ENCODE assay signal across 1 cellular context in the genomic region with DNA sequence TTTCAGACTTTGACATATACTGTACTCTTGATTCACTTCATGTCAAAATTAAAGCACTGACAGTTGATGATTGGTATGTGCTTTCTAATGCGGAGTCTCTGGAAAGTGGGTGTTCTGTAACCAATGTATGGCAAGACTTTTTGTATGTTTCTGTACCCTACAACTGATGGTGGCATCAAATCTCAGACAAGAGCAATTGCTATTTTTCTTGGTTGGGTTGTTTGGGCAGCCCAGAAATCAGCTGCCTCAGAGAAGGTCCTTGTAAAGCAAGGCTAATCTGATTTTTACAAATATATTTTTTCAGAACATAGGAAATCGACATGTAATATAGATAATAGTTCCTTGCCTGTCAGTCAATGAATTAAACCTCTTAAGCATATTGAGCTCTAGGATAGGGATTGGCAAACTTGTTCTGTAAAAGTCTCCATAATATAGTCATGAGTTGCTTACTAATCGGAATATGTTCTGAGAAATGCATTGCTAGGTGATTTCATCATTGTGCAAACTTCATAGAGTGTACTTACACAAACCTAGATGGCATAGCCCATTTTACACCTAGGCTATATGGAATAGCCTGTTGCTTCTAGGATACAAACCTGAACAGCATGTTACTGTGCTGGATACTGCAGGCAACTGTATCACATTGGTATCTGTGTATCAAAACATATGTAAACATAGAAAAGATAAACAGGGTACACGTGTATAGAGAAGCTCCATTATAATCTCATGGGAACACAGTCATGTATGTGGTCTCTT.
TF ChIP-seq lines count a peak whose summit lies in the region.

No MANE protein-coding gene starts in this region.

TF ChIP-seq in K562, 482 proteins besides CTCF, POLR2A, EP300 and RAD21 (continued from another document):
- TF ChIP-seq, protein P1, sequence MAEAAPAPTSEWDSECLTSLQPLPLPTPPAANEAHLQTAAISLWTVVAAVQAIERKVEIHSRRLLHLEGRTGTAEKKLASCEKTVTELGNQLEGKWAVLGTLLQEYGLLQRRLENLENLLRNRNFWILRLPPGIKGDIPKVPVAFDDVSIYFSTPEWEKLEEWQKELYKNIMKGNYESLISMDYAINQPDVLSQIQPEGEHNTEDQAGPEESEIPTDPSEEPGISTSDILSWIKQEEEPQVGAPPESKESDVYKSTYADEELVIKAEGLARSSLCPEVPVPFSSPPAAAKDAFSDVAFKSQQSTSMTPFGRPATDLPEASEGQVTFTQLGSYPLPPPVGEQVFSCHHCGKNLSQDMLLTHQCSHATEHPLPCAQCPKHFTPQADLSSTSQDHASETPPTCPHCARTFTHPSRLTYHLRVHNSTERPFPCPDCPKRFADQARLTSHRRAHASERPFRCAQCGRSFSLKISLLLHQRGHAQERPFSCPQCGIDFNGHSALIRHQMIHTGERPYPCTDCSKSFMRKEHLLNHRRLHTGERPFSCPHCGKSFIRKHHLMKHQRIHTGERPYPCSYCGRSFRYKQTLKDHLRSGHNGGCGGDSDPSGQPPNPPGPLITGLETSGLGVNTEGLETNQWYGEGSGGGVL (CRISPR knock-in tag; IDR thresholded peaks at IDR 0.05) = no peak
- TF ChIP-seq, protein P2, sequence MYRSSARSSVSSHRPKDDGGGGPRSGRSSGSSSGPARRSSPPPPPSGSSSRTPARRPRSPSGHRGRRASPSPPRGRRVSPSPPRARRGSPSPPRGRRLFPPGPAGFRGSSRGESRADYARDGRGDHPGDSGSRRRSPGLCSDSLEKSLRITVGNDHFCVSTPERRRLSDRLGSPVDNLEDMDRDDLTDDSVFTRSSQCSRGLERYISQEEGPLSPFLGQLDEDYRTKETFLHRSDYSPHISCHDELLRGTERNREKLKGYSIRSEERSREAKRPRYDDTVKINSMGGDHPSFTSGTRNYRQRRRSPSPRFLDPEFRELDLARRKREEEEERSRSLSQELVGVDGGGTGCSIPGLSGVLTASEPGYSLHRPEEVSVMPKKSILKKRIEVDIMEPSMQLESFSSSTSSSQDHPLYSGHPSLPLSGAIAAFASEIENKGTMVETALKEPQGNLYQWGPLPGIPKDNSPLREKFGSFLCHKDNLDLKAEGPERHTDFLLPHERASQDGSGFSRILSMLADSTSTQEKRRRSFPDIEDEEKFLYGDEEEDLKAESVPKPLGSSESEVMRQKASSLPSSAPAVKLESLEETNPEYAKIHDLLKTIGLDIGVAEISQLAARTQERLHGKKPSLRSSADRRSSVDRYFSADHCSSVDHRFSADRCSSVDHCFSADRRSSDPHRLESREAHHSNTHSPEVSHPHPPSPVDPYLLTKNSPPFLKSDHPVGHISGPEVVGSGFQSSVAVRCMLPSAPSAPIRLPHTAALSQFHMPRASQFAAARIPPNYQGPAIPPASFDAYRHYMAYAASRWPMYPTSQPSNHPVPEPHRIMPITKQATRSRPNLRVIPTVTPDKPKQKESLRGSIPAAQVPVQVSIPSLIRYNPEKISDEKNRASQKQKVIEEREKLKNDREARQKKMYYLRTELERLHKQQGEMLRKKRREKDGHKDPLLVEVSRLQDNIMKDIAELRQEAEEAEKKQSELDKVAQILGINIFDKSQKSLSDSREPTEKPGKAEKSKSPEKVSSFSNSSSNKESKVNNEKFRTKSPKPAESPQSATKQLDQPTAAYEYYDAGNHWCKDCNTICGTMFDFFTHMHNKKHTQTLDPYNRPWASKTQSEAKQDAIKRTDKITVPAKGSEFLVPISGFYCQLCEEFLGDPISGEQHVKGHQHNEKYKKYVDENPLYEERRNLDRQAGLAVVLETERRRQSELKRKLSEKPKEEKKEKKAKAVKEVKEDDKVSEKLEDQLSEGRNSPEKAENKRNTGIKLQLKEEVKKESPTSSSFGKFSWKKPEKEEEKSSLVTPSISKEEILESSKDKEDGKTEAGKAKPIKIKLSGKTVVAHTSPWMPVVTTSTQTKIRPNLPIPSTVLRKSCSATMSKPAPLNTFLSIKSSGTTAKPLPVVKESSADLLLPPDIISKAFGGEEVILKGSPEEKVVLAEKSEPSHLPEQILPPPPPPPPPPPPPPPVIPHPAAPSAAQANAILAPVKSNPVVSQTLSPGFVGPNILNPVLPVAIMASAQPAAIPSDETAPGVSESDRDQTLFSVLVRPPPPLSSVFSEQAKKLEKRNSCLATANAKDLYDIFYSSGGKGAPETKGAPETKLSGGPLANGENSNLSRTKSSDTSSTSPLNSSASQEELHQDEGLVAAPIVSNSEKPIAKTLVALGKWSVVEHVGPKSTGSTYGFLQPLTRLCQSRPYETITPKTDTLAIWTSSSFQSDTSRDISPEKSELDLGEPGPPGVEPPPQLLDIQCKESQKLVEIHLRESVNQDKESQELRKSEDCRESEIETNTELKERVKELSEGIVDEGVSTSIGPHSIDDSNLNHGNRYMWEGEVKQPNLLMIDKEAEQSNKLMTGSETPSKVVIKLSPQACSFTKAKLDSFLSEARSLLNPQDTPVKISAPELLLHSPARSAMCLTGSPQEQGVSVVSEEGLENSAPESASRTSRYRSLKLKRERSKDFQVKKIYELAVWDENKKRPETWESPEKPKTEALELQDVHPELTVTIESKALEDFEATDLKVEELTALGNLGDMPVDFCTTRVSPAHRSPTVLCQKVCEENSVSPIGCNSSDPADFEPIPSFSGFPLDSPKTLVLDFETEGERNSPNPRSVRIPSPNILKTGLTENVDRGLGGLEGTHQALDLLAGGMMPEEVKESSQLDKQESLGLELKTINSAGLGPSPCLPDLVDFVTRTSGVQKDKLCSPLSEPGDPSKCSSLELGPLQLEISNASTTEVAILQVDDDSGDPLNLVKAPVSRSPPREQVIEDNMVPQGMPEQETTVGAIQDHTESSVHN (IDR thresholded peaks at IDR 0.05; ENCODE audit: borderline replicate concordance in 1 of 2, low read depth in 1 of 2) = no peak
- TF ChIP-seq ZZZ3 (IDR thresholded peaks at IDR 0.05) (no peak), BRF1 (IDR thresholded peaks at IDR 0.05; ENCODE audit: borderline replicate concordance, extremely low read depth, insufficient read length) (no peak), NFRKB (IDR thresholded peaks at IDR 0.05; ENCODE audit: low read depth) (peak; percentile 67; the same call in 1 of the 2 replicates), MTF1 (CRISPR knock-in tag; IDR thresholded peaks at IDR 0.05; ENCODE audit: borderline replicate concordance) (no peak), SRSF9 (IDR thresholded peaks at IDR 0.05; ENCODE audit: borderline replicate concordance, low read depth, low read length) (no peak), ZSCAN29 (IDR thresholded peaks at IDR 0.05) (no peak), C11orf30 (IDR thresholded peaks at IDR 0.05; ENCODE audit: low read depth) (0 out of 2 replicates have a peak, but pooled peaks have one; percentile 25), ZBTB17 (CRISPR knock-in tag; IDR thresholded peaks at IDR 0.05) (no peak), SOX6 (IDR thresholded peaks at IDR 0.05) (no peak)
- TF ChIP-seq, protein P3, sequence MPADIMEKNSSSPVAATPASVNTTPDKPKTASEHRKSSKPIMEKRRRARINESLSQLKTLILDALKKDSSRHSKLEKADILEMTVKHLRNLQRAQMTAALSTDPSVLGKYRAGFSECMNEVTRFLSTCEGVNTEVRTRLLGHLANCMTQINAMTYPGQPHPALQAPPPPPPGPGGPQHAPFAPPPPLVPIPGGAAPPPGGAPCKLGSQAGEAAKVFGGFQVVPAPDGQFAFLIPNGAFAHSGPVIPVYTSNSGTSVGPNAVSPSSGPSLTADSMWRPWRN (IDR thresholded peaks at IDR 0.05; ENCODE audit: low read depth) = no peak
- TF ChIP-seq, protein P4, sequence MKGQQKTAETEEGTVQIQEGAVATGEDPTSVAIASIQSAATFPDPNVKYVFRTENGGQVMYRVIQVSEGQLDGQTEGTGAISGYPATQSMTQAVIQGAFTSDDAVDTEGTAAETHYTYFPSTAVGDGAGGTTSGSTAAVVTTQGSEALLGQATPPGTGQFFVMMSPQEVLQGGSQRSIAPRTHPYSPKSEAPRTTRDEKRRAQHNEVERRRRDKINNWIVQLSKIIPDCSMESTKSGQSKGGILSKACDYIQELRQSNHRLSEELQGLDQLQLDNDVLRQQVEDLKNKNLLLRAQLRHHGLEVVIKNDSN (CRISPR knock-in tag; IDR thresholded peaks at IDR 0.05) = no peak
